In the genomic region with DNA sequence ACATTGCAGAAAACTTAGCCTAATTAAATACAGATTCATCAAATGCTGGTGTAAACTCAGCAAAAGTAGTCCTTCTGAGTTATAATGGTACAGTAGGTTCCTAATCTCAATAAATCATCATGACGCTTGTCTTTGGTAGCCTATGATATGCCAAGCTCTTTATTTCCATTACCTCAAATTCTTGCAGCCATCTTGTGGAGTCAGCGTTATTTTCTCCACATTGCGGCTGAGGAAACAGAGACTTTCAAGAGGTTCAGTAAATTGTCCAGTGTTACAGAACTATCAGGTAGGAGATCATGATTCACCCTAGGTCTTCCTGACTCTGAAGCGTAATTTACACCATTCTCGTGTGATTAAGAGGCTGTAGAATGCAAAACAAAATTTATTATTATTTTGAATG, we compare ENCODE assay signal across 22 cellular contexts.
DNase-seq lines count a peak whose midpoint lies in the region; ATAC-seq, FAIRE-seq and TF ChIP-seq lines count a peak whose summit lies in the region.
"Had no signal": no experiment of that assay in that cellular context is flagged by ENCODE, and none has a peak within 500 bp of the region (broad histone marks: within the 10 kb centered on the region; RNA-seq: fewer than 3 reads in every experiment).

No MANE protein-coding gene starts in this region.

- H3K27me3 Mint-ChIP-seq in GM23338 (ENCODE audit: insufficient read depth, low read depth, poor library complexity), result no peaks in the 10 kb centered on the region
- H3K27me3 Mint-ChIP-seq: CD4-positive, alpha-beta T cell had no signal

- 79% methylated on average over 5 of the region's 5 CpGs for WGBS in A549 (ENCODE audit: missing lambda C conversion rate)
- WGBS in K562 (ENCODE audit: insufficient coverage, low coverage, missing lambda C conversion rate), result 0% methylated on average over 5 of the region's 5 CpGs

- H3K9me1 ChIP-seq in K562 (ENCODE audit: control insufficient read depth, insufficient read depth, low read length), result no peaks in the 10 kb centered on the region

- TF ChIP-seq POLR2A in A549 (IDR thresholded peaks at IDR 0.05; ENCODE audit: low read length) (no peak), K562 (conservative IDR thresholded peaks at IDR 0.05) (no peak)

- no peak for TF ChIP-seq CTCF in A549 (IDR thresholded peaks at IDR 0.05)
- TF ChIP-seq CTCF in GM23338 (conservative IDR thresholded peaks at IDR 0.05; ENCODE audit: low read depth in 2 of 2), result no peak
- TF ChIP-seq CTCF in K562 (IDR thresholded peaks at IDR 0.05 in 2 of 3, conservative IDR thresholded peaks at IDR 0.05 in 1 of 3; ENCODE audit: insufficient read depth in 2 of 3, low read depth in 1 of 3, low read length in 3 of 3), result no peak
- no peak for TF ChIP-seq CTCF in GM13977 (IDR thresholded peaks at IDR 0.05; ENCODE audit: extremely low read depth, insufficient read depth, missing control alignments)

- H3K36me3 Mint-ChIP-seq in GM23338 (ENCODE audit: low read depth), result no peaks in the 10 kb centered on the region

- H3K4me1 ChIP-seq in A549 (no peaks in the 10 kb centered on the region), GM23338 (ENCODE audit: insufficient read depth) (peaks cover 9% of the 10 kb centered on the region), K562 (replicated peaks in 1 of 2; ENCODE audit: control insufficient read depth in 2 of 2, insufficient read depth in 2 of 2, low read length in 2 of 2) (no peaks in the 10 kb centered on the region)
- H3K4me1 ChIP-seq: Caco-2 had no signal

- no TSS peak for BruUV-seq in K562 (replicated peaks; lab: Mats Ljungman, UMichigan)

- no peaks in the 10 kb centered on the region for H3K9me2 ChIP-seq in GM23338 (ENCODE audit: insufficient read depth)

- H4K20me1 ChIP-seq in GM23338 (replicated peaks; ENCODE audit: insufficient read depth), result no peaks in the 10 kb centered on the region
- H4K20me1 ChIP-seq in K562 (replicated peaks; ENCODE audit: control insufficient read depth, insufficient read depth, low read length), result no peaks in the 10 kb centered on the region
- H4K20me1 ChIP-seq: BLaER1 treated with 17β-estradiol and CSF1 and Interleukin-3, amounts not matched to agents 10 nM and 100 nM had no signal

- no peaks in the 10 kb centered on the region for H3K79me2 ChIP-seq in GM23338 (replicated peaks; ENCODE audit: insufficient read depth)
- no peaks in the 10 kb centered on the region for H3K79me2 ChIP-seq in K562 (ENCODE audit: control insufficient read depth, insufficient read depth, low read length)

- H3K4me3 ChIP-seq in A549, result no peak overlapping the region
- no peak overlapping the region for H3K4me3 ChIP-seq in GM23338
- no peak overlapping the region for H3K4me3 ChIP-seq in K562
- H3K4me3 ChIP-seq: BLaER1 treated with 17β-estradiol and CSF1 and Interleukin-3, amounts not matched to agents 10 nM and 100 nM had no signal

- ATAC-seq in A549 (no peak), GM23338 (no peak), K562 (no peak), GM18907 (IDR thresholded peaks at IDR 0.05; ENCODE audit: unreplicated experiment) (no peak)
- ATAC-seq: CD8-positive, alpha-beta T cell had no signal

- H3K36me3 ChIP-seq in GM23338 (ENCODE audit: insufficient read depth) (no peaks in the 10 kb centered on the region), K562 (ENCODE audit: control insufficient read depth, insufficient read depth, low read length) (no peaks in the 10 kb centered on the region)
- H3K36me3 ChIP-seq: BLaER1 treated with 17β-estradiol and CSF1 and Interleukin-3, amounts not matched to agents 10 nM and 100 nM had no signal

- H2AFZ ChIP-seq in GM23338 (no peak overlapping the region), K562 (ENCODE audit: low read depth, low read length) (no peak overlapping the region)

- H3F3A ChIP-seq in GM23338 (replicated peaks; ENCODE audit: low read depth), result no peaks in the 10 kb centered on the region

- H3K9ac ChIP-seq in K562 (ENCODE audit: insufficient read depth in 1 of 2, low read depth in 2 of 2, low read length in 2 of 2), result no peak overlapping the region
- H3K9ac ChIP-seq: BLaER1 treated with 17β-estradiol and CSF1 and Interleukin-3, amounts not matched to agents 10 nM and 100 nM had no signal

- H3K4me1 Mint-ChIP-seq in GM23338, result peaks cover 23% of the 10 kb centered on the region
- H3K4me1 Mint-ChIP-seq: B cell had no signal

- H3K9me3 ChIP-seq in A549, result no peaks in the 10 kb centered on the region
- no peaks in the 10 kb centered on the region for H3K9me3 ChIP-seq in K562 (replicated peaks; ENCODE audit: control insufficient read depth, insufficient read depth, low read depth, low read length)
- H3K9me3 ChIP-seq: BLaER1 treated with 17β-estradiol and CSF1 and Interleukin-3, amounts not matched to agents 10 nM and 100 nM; Caco-2 had no signal

- H3K4me2 ChIP-seq in A549 (no peak overlapping the region), GM23338 (no peak overlapping the region), K562 (ENCODE audit: insufficient read depth, low read length) (no peak overlapping the region)
- H3K4me2 ChIP-seq: BLaER1 treated with 17β-estradiol and CSF1 and Interleukin-3, amounts not matched to agents 10 nM and 100 nM had no signal

- TF ChIP-seq EP300 in A549 (IDR thresholded peaks at IDR 0.05), result no peak
- no peak for TF ChIP-seq EP300 in K562 (IDR thresholded peaks at IDR 0.05; ENCODE audit: low read length)

- intact Hi-C loops in K562 (cut with micrococcal nuclease), result no loop called here

- CTCF ChIA-PET in A549 (lab: Yijun Ruan, JAX), result no interaction called here
- CTCF ChIA-PET in K562 (lab: Yijun Ruan, JAX; ENCODE audit: low intra/inter-chr PET ratio), result no interaction called here

- H3K27ac ChIP-seq in A549 (no peak overlapping the region), GM23338 (ENCODE audit: low read depth) (no peak overlapping the region), K562 (ENCODE audit: extremely low read depth, low read depth, low read length) (no peak overlapping the region)
- H3K27ac ChIP-seq: BLaER1 treated with 17β-estradiol and CSF1 and Interleukin-3, amounts not matched to agents 10 nM and 100 nM; C4-2B had no signal

- in situ Hi-C loops in K562 (cut with MboI) (no loop called here), GM13977 (cut with MboI; ENCODE audit: low pct_unique_long_range_greater_than_20kb, low sequenced_read_pairs, unreplicated experiment) (no loop called here)

- FAIRE-seq in A549 (lab: Jason Lieb, UNC), result no peak
- FAIRE-seq in K562 (lab: Jason Lieb, UNC), result no peak
- FAIRE-seq: A204.1, D721Med, G401.6, GM12891, GM18507 had no signal

- H3K27me3 ChIP-seq in GM23338 (ENCODE audit: insufficient read depth) (no peaks in the 10 kb centered on the region), K562 (ENCODE audit: control insufficient read depth in 2 of 2, insufficient read depth in 2 of 2, low read length in 2 of 2) (no peaks in the 10 kb centered on the region)
- H3K27me3 ChIP-seq: BLaER1 treated with 17β-estradiol and CSF1 and Interleukin-3, amounts not matched to agents 10 nM and 100 nM had no signal

- TF ChIP-seq RAD21 in A549 (conservative IDR thresholded peaks at IDR 0.05 in 1 of 2, IDR thresholded peaks at IDR 0.05 in 1 of 2), result no peak
- TF ChIP-seq RAD21 in K562 (CRISPR knock-in tag; conservative IDR thresholded peaks at IDR 0.05 in 1 of 2, IDR thresholded peaks at IDR 0.05 in 1 of 2), result no peak

- no peak overlapping the region for H3K4me3 Mint-ChIP-seq in GM23338
- H3K4me3 Mint-ChIP-seq: B cell; CD4-positive, alpha-beta T cell; CD8-positive, alpha-beta T cell had no signal

- DNase-seq in A549 (ENCODE audit: low read depth in 1 of 2, low spot score in 1 of 2) (no peak), GM23338 (ENCODE audit: low spot score) (no peak), K562 (ENCODE audit: extremely low read depth in 1 of 4, low spot score in 3 of 4) (no peak), NCI-H1105 (lab: John Stamatoyannopoulos, UW) (no peak), GM13977 (ENCODE audit: low spot score) (no peak)
- DNase-seq: 8988T; AML-193; Caco-2; Calu3; CD4-positive, alpha-beta T cell; CD8-positive, alpha-beta T cell; DMS79 treated with DMSO at 0.1 percent for 48 hours; GF-D8 had no signal

- POLR2A ChIA-PET in A549 (lab: Yijun Ruan, JAX) (no interaction called here), K562 (lab: Yijun Ruan, JAX) (interaction anchor here (0.5 kb wide), 1 partner anchor 173 kb away, joined by 3 read pairs; no protein-coding TSS in a partner anchor)

- H3K9me3 Mint-ChIP-seq in GM23338, result no peaks in the 10 kb centered on the region
- H3K9me3 Mint-ChIP-seq: CD4-positive, alpha-beta T cell; CD8-positive, alpha-beta T cell had no signal

- H3K27ac Mint-ChIP-seq in GM23338, result 0 out of 2 replicates have a peak overlapping the region, but pooled peaks have one; percentile 26
- H3K27ac Mint-ChIP-seq: B cell; CD4-positive, alpha-beta T cell; CD8-positive, alpha-beta T cell had no signal

TF ChIP-seq in A549, 52 proteins besides CTCF, POLR2A, EP300 and RAD21 (continues in another document):
- TF ChIP-seq MAFK (IDR thresholded peaks at IDR 0.05; ENCODE audit: partially characterized antibody), result peak; percentile 78

TF ChIP-seq in GM23338, 12 proteins besides CTCF, POLR2A, EP300 and RAD21 (continues in another document):
- TF ChIP-seq ETS1 (IDR thresholded peaks at IDR 0.05) (no peak), ZNF331 (CRISPR knock-in tag; IDR thresholded peaks at IDR 0.05; ENCODE audit: low read depth) (no peak)

TF ChIP-seq in K562, 482 proteins besides CTCF, POLR2A, EP300 and RAD21:
- TF ChIP-seq RB1 (IDR thresholded peaks at IDR 0.05; ENCODE audit: low read depth) (no peak), ZNF316 (IDR thresholded peaks at IDR 0.05) (0 out of 2 replicates have a peak, but pooled peaks have one; percentile 28), MAFG (tag; conservative IDR thresholded peaks at IDR 0.05) (peak; percentile 15; the same call in 1 of the 2 replicates)

Comparison
In these comparisons a context has a peak if more than half of its experiments do, and no peak if none do; other contexts are left out.
1. Of the 35 proteins assayed by ChIP-seq in both K562 and A549: peak only in K562: none; only in A549: MAFK; in both: none; in neither: 34.